Comparison of ENCODE assay signal across 8 cellular contexts in the genomic region with DNA sequence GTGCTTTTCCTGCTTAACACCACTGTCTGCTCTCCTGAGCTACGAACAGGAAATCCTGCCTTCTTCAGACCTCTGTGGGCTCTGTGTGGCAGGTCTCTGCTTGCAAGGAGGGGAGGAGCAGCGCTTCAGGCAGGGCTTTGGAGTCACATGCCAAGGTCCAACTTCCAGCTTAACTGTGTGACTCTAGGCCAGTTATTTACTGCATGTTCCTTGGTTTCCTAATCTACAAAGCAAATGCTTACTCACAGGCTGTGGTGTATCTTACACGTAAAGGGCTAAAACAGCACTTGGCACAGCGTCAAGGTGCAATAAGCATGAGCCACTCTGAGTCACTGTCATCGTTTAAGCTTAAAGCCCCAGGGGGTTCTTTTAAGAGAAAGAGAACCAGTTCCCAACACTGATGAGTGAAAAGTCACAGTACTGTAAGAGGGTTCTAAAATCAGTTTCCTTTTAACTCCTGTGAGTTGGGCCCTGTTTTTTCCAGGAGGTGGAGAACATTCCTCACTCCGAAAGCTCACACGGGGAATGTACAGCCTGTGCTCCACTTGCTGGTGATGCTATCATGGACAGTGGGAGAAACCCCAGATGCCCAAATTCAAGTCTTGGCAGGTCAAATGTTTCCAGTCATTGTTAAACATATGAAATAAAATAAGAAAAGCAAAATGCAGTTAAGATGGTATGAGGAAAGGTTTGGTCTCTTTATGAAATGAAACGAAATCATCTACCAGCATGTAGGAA.
DNase-seq lines count a peak whose midpoint lies in the region; ATAC-seq and TF ChIP-seq lines count a peak whose summit lies in the region.

No MANE protein-coding gene starts in this region.

- in situ Hi-C loops in astrocyte of the cerebellum (cut with HindIII; ENCODE audit: low sequenced_read_pairs): loop anchor here (5.0 kb wide), 2 partner anchors 47 to 68 kb away; no protein-coding TSS in a partner anchor

- no peak; the same call in 1 of the 2 replicates for TF ChIP-seq CTCF in AG09319 (IDR thresholded peaks at IDR 0.05; ENCODE audit: low read depth, low read length)
- peak; percentile 23 for TF ChIP-seq CTCF in astrocyte of the cerebellum (IDR thresholded peaks at IDR 0.05; ENCODE audit: low read depth, low read length, missing control alignments)

- H3K4me3 ChIP-seq in astrocyte of the cerebellum (ENCODE audit: low read depth, low read length): no peak overlapping the region

- DNase-seq in AG09319 (ENCODE audit: extremely low read depth, low read depth): peak; percentile 97
- peak; percentile 60 for DNase-seq in SIG-M5 (lab: John Stamatoyannopoulos, UW)
- DNase-seq in astrocyte of the cerebellum (ENCODE audit: low read depth): peak; percentile 100
- peak; percentile 96 for DNase-seq in islet precursor cell
- DNase-seq in stimulated activated CD4-positive, alpha-beta T cell treated with anti-CD3 and anti-CD28 coated beads, Interleukin-2, amount 100 ng/mL, for 4 hours (ENCODE audit: low read depth): peak; percentile 32
- DNase-seq in middle frontal gyrus (ENCODE audit: extremely low spot score, low spot score): no peak

- ATAC-seq in GM18868 (IDR thresholded peaks at IDR 0.05; ENCODE audit: unreplicated experiment) (peak; percentile 96), HG03469 (IDR thresholded peaks at IDR 0.05; ENCODE audit: unreplicated experiment) (peak; percentile 91)
